Comparison of ENCODE assay signal across 8 cellular contexts in the genomic region with DNA sequence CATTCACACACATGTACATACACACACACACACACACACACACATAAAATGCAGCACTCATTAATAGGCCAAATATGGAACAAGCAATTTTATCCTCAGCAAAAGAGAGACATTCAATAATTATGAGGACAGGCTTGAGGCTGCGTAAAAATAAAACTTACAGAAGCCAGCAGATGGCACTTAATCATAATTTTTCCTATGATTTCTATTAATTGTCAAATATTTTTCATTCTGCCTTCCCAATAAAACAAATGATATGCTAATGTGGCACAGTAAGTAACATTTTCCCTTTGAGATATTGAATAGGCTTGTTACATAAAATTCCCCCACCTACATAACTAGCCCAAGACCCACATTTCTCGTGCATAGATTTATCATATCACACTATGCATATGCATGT. TPM values are rescaled to one million over a fixed set of nuclear protein-coding genes. Genes with fewer than 3 reads are reported as not detected.
DNase-seq lines count a peak whose midpoint lies in the region; ATAC-seq, FAIRE-seq and TF ChIP-seq lines count a peak whose summit lies in the region.

No MANE protein-coding gene starts in this region.

- POLR2A ChIA-PET in HEK293 (lab: Yijun Ruan, JAX) (interaction anchor here (0.6 to 1.3 kb wide), 3 partner anchors 12 to 27 kb away, joined by 3 to 10 read pairs (median 6); no protein-coding TSS in a partner anchor), Panc1 (lab: Charles Lee) (no interaction called here), H1 (lab: Charles Lee; ENCODE audit: partially characterized antibody) (interaction anchor here (1.1 to 1.3 kb wide), 3 partner anchors 11 to 22 kb away, joined by 4 to 5 read pairs (median 4); no protein-coding TSS in a partner anchor)

- no peak overlapping the region; a peak in 1 of 7 replicates for H3K9ac ChIP-seq in H1 (replicated peaks in 1 of 4; ENCODE audit: extremely low read depth in 1 of 4, low read depth in 3 of 4, low read length in 3 of 4)
- H3K9ac ChIP-seq in neural progenitor cell = no peak overlapping the region

- ATAC-seq in Panc1 (no peak; the same call in 1 of the 2 replicates), HG03571 (IDR thresholded peaks at IDR 0.05; ENCODE audit: unreplicated experiment) (no peak), omental fat pad (ENCODE audit: low FRiP score) (no peak)

- H3K4me1 ChIP-seq in HEK293 (ENCODE audit: control insufficient read depth, insufficient read depth, low read length) (peaks cover 28% of the 10 kb centered on the region), Panc1 (ENCODE audit: control insufficient read depth, insufficient read depth, low read length) (peaks cover 32% of the 10 kb centered on the region), H1 (replicated peaks in 1 of 4; ENCODE audit: control insufficient read depth in 3 of 4, insufficient read depth in 4 of 4, low read length in 3 of 4) (peaks cover 17 to 32% (median 29%) of the 10 kb centered on the region in 4 experiments), neural progenitor cell (peaks cover 41% of the 10 kb centered on the region)

- no peaks in the 10 kb centered on the region for H3K27me3 ChIP-seq in Panc1 (ENCODE audit: control insufficient read depth, insufficient read depth, low read length)
- H3K27me3 ChIP-seq in H1 (replicated peaks in 1 of 4; ENCODE audit: control insufficient read depth in 3 of 4, extremely low read depth in 1 of 4, insufficient read depth in 3 of 4, low read length in 3 of 4) = no peaks in the 10 kb centered on the region
- no peaks in the 10 kb centered on the region for H3K27me3 ChIP-seq in neural progenitor cell

- H3K4me3 ChIP-seq in HEK293 (ENCODE audit: low read depth, low read length) (no peak overlapping the region), Panc1 (ENCODE audit: low read depth in 2 of 2, low read length in 2 of 2) (no peak overlapping the region), H1 (ENCODE audit: extremely low read depth in 1 of 4, insufficient read depth in 2 of 4, low read depth in 3 of 4, low read length in 4 of 4) (peak overlapping the region in 1 of 4 experiments; percentile 43; a peak in 2 of 8 replicates), neural progenitor cell (no peak overlapping the region)

- CTCF ChIA-PET in HEK293 (lab: Yijun Ruan, JAX) (interaction anchor here (0.6 to 2.0 kb wide), 5 partner anchors 29 to 200 kb away, joined by 3 to 6 read pairs (median 4); no protein-coding TSS in a partner anchor), Panc1 (lab: Charles Lee) (interaction anchor here (0.6 to 1.1 kb wide), 4 partner anchors 57 to 279 kb away, joined by 3 to 5 read pairs (median 4); no protein-coding TSS in a partner anchor), H1 (lab: Charles Lee; ENCODE audit: partially characterized antibody) (interaction anchor here (1.0 to 2.2 kb wide), 4 partner anchors 12 to 35 kb away, joined by 3 to 10 read pairs (median 5); no protein-coding TSS in a partner anchor)

- peak overlapping the region; percentile 44 for H3K4me3 Mint-ChIP-seq in neural progenitor cell

- peaks cover 16% of the 10 kb centered on the region for H3F3A ChIP-seq in neural progenitor cell (ENCODE audit: low read depth)

- no peak overlapping the region for H3K23ac ChIP-seq in H1 (ENCODE audit: insufficient read length)

- H4K20me1 ChIP-seq in H1 (replicated peaks in 1 of 2; ENCODE audit: control insufficient read depth in 1 of 2, insufficient read depth in 2 of 2, low read length in 2 of 2) (no peaks in the 10 kb centered on the region), neural progenitor cell (ENCODE audit: low read depth) (no peaks in the 10 kb centered on the region)

- no peaks in the 10 kb centered on the region for H3K23me2 ChIP-seq in H1 (ENCODE audit: low read depth, low read length)

- BruUV-seq in Panc1 (replicated peaks; lab: Mats Ljungman, UMichigan) = no TSS peak

- no peak for TF ChIP-seq RAD21 in H1 (IDR thresholded peaks at IDR 0.05 in 1 of 2, conservative IDR thresholded peaks at IDR 0.05 in 1 of 2; ENCODE audit: low read depth in 2 of 2, low read length in 2 of 2)

- H3K79me1 ChIP-seq in H1 (ENCODE audit: low read depth, low read length) = no peaks in the 10 kb centered on the region

- FAIRE-seq in H1 (lab: Jason Lieb, UNC) = no peak

- H3K36me3 ChIP-seq in HEK293 (ENCODE audit: control insufficient read depth in 2 of 2, insufficient read depth in 1 of 2, low read length in 2 of 2) (no peaks in the 10 kb centered on the region), Panc1 (ENCODE audit: control insufficient read depth, insufficient read depth, low read length) (no peaks in the 10 kb centered on the region), H1 (ENCODE audit: control insufficient read depth in 2 of 4, insufficient read depth in 4 of 4, low read length in 3 of 4) (no peaks in the 10 kb centered on the region), neural progenitor cell (no peaks in the 10 kb centered on the region)

- peaks cover 50% of the 10 kb centered on the region for H3K4me1 Mint-ChIP-seq in neural progenitor cell

- peak overlapping the region; percentile 55; the same call in 1 of the 2 replicates for H2BK20ac ChIP-seq in H1 (ENCODE audit: low read length)

- no peaks in the 10 kb centered on the region for H3K9me3 Mint-ChIP-seq in neural progenitor cell

- DNase-seq in Panc1 (ENCODE audit: low read depth, low spot score) (no peak), H1 (ENCODE audit: low read depth in 1 of 2, low spot score in 2 of 2) (no peak), neural progenitor cell (ENCODE audit: low spot score) (no peak), SKM-1 treated with dmso at 0.1 percent for 144 hours (lab: John Stamatoyannopoulos, UW; ENCODE audit: unreplicated experiment) (no peak), omental fat pad (ENCODE audit: low spot score) (no peak)
- no peak for DNase-seq in effector CD4-positive, alpha-beta T cell

- TF ChIP-seq CTCF in HEK293 (tag by site-specific recombination; IDR thresholded peaks at IDR 0.05) = no peak; the same call in 1 of the 2 replicates
- peak; percentile 15; the same call in 1 of the 2 replicates for TF ChIP-seq CTCF in Panc1 (IDR thresholded peaks at IDR 0.05)
- no peak for TF ChIP-seq CTCF in H1 (IDR thresholded peaks at IDR 0.05; ENCODE audit: control extremely low read depth in 1 of 3, insufficient read depth in 1 of 3, low read depth in 1 of 3, low read length in 3 of 3)
- TF ChIP-seq CTCF in neural progenitor cell (IDR thresholded peaks at IDR 0.05) = no peak
- TF ChIP-seq CTCF in omental fat pad (IDR thresholded peaks at IDR 0.05) = no peak

- H2AFZ ChIP-seq in H1 (ENCODE audit: low read length) (no peak overlapping the region), neural progenitor cell (replicated peaks) (no peak overlapping the region)

- H4K91ac ChIP-seq in H1 (replicated peaks; ENCODE audit: insufficient read length, low read length) = peak overlapping the region; percentile 87

- H3K56ac ChIP-seq in H1 (replicated peaks; ENCODE audit: insufficient read length, low read depth, low read length) = no peak overlapping the region

- H2BK5ac ChIP-seq in H1 (ENCODE audit: low read depth, low read length) = peak overlapping the region; percentile 87

- no peaks in the 10 kb centered on the region for H3K79me2 ChIP-seq in H1 (ENCODE audit: control insufficient read depth in 1 of 2, insufficient read depth in 2 of 2, low read length in 2 of 2)
- H3K79me2 ChIP-seq in neural progenitor cell (ENCODE audit: low read depth) = no peaks in the 10 kb centered on the region

- no peak overlapping the region for H4K8ac ChIP-seq in H1 (ENCODE audit: extremely low read depth, insufficient read depth, low read length)

- peak overlapping the region; percentile 47 for H4K5ac ChIP-seq in H1 (ENCODE audit: insufficient read length, low read depth, low read length)

- peak overlapping the region; percentile 62 for H2BK120ac ChIP-seq in H1 (replicated peaks; ENCODE audit: low read depth, low read length)

- no peak for TF ChIP-seq EP300 in H1 (IDR thresholded peaks at IDR 0.05; ENCODE audit: borderline replicate concordance in 1 of 2, low read depth in 2 of 2, low read length in 2 of 2)

- 67% methylated on average over 2 of the region's 2 CpGs; no CpG with 5 or more reads in 1 of the 2 experiments for WGBS in H1 (ENCODE audit: extremely low coverage in 1 of 2, insufficient coverage in 1 of 2, insufficient read length in 1 of 2, insufficient replicate concordance in 2 of 2, low coverage in 1 of 2, low lambda C conversion rate in 2 of 2, missing lambda C conversion rate in 1 of 2), 2 experiments

- peak overlapping the region; percentile 84 for H2BK12ac ChIP-seq in H1 (ENCODE audit: low read depth, low read length)

- no peaks in the 10 kb centered on the region for H3K36me3 Mint-ChIP-seq in neural progenitor cell

- in situ Hi-C loops in Panc1 (cut with HindIII; ENCODE audit: low pct_unique_long_range_greater_than_20kb, low sequenced_read_pairs) = no loop called here

- no peak overlapping the region for H3K14ac ChIP-seq in H1 (ENCODE audit: insufficient read length)

- H3K27ac ChIP-seq in HEK293 (ENCODE audit: extremely low read depth, low read depth, low read length) (peak overlapping the region; percentile 20; the same call in 1 of the 2 replicates), Panc1 (ENCODE audit: low read length) (peak overlapping the region; percentile 65), H1 (ENCODE audit: low read depth, low read length) (peak overlapping the region; percentile 67; the same call in 1 of the 2 replicates), neural progenitor cell (no peak overlapping the region)

- peaks cover 9% of the 10 kb centered on the region for H3K27me3 Mint-ChIP-seq in neural progenitor cell (ENCODE audit: insufficient read depth, low read depth)

- no peak overlapping the region for H2AK5ac ChIP-seq in H1 (ENCODE audit: low read depth, low read length)

- peak overlapping the region; percentile 81 for H3K18ac ChIP-seq in H1 (ENCODE audit: extremely low read depth, low read length)

- H3K4ac ChIP-seq in H1 (replicated peaks; ENCODE audit: insufficient read length, low read depth, low read length) = peak overlapping the region; percentile 94

- 0 out of 2 replicates have a peak overlapping the region, but pooled peaks have one; percentile 4 for H2BK15ac ChIP-seq in H1 (ENCODE audit: low read length)

- no peak for TF ChIP-seq POLR2A in H1 (IDR thresholded peaks at IDR 0.05; ENCODE audit: control extremely low read depth in 1 of 2, low read depth in 2 of 2, low read length in 2 of 2)

- H3K9me3 ChIP-seq in HEK293 (ENCODE audit: control insufficient read depth, insufficient read depth, low read depth, low read length) (no peaks in the 10 kb centered on the region), Panc1 (ENCODE audit: control insufficient read depth, insufficient read depth, low read depth, low read length) (no peaks in the 10 kb centered on the region), H1 (ENCODE audit: insufficient read depth in 2 of 2, low read depth in 1 of 2, low read length in 1 of 2) (no peaks in the 10 kb centered on the region), neural progenitor cell (ENCODE audit: low read depth) (no peaks in the 10 kb centered on the region)

- H3K27ac Mint-ChIP-seq in neural progenitor cell = peak overlapping the region; percentile 43

- intact Hi-C loops in Panc1 (cut with micrococcal nuclease; ENCODE audit: unreplicated experiment) = no loop called here

- peak overlapping the region; percentile 60 to 80; a peak in 2 of 4 replicates for H3K4me2 ChIP-seq in H1 (ENCODE audit: insufficient read depth in 1 of 2, low read depth in 2 of 2, low read length in 2 of 2)
- no peak overlapping the region for H3K4me2 ChIP-seq in neural progenitor cell

RNA-seq across cellular contexts. Expression of a gene that starts 55.4 kb away (rescaled TPM):
- 5.2 TPM for total RNA-seq in Panc1 (2021; ENCODE audit: unreplicated experiment)
- polyA plus RNA-seq in Panc1 (2012; ENCODE audit: insufficient read length) = 3.5 TPM
- total RNA-seq in H1 (2021; fragmentation: NEBNext Ultra II Directional; extraction: Animal tissue kit (Norgen Biotek cat#: 25700)) = 32.6 TPM in 2 replicates
- 11.9 and 13.0 TPM in 2 replicates for polyA plus RNA-seq in H1 (2011; rRNA removed)
- polyA plus RNA-seq in H1 (2011; cell fraction: cytosol; rRNA removed) = 13.0 TPM
- polyA plus RNA-seq in H1 (2011; cell fraction: nucleus; rRNA removed) = 14.0 TPM
- 18.0 to 23.3 TPM (median 18.6 TPM) in 4 replicates for polyA plus RNA-seq in H1 (2012, experiment 1 of 2)
- 7.5 TPM for polyA plus RNA-seq in H1 (2012, experiment 2 of 2)
- polyA plus RNA-seq in H1 (2013, experiment 1 of 2) = 53.5 TPM
- 52.9 TPM for polyA plus RNA-seq in H1 (2013, experiment 2 of 2)
- polyA minus RNA-seq in H1 (2011; rRNA and poly(A)+ RNA removed) = 37.7 and 40.5 TPM in 2 replicates
- 18.0 TPM for polyA minus RNA-seq in H1 (2011; cell fraction: cytosol; rRNA and poly(A)+ RNA removed)
- polyA minus RNA-seq in H1 (2011; cell fraction: nucleus; rRNA and poly(A)+ RNA removed) = 27.7 TPM
- total RNA-seq in neural progenitor cell (ENCODE audit: low replicate concordance) = 41.5 and 53.2 TPM in 2 replicates
- total RNA-seq in omental fat pad = 10 to 100 TPM; 10.7 to 39.8 (median 28.5) TPM
